In genomic region chr20:41892031-41892430, GRCh38 we compare ENCODE assay signal across 35 cellular contexts.
DNase-seq lines count a peak whose midpoint lies in the region; ATAC-seq, FAIRE-seq and TF ChIP-seq lines count a peak whose summit lies in the region.
"Had no signal": no experiment of that assay in that cellular context is flagged by ENCODE, and none has a peak within 500 bp of the region (broad histone marks: within the 10 kb centered on the region; RNA-seq: fewer than 3 reads in every experiment).

No MANE protein-coding gene starts in this region.

- H3K23ac ChIP-seq in H1 (ENCODE audit: insufficient read length): no peak overlapping the region

- no peaks in the 10 kb centered on the region for H3K23me2 ChIP-seq in H1 (ENCODE audit: low read depth, low read length)

- H2BK15ac ChIP-seq in H1 (ENCODE audit: low read length): no peak overlapping the region

- CTCF ChIA-PET in H1 (lab: Charles Lee; ENCODE audit: partially characterized antibody): interaction anchor here (1.1 kb wide), 1 partner anchor 157 kb away, joined by 3 read pairs; no protein-coding TSS in a partner anchor

- no peak for TF ChIP-seq POLR2A in H1 (IDR thresholded peaks at IDR 0.05; ENCODE audit: control extremely low read depth in 1 of 2, low read depth in 2 of 2, low read length in 2 of 2)
- TF ChIP-seq POLR2A in esophagus muscularis mucosa (IDR thresholded peaks at IDR 0.05; ENCODE audit: low read depth): no peak
- no peak for TF ChIP-seq POLR2A in suprapubic skin (IDR thresholded peaks at IDR 0.05)
- no peak for TF ChIP-seq POLR2A in heart left ventricle (IDR thresholded peaks at IDR 0.05)

- H3K36me3 ChIP-seq in H1 (ENCODE audit: control insufficient read depth in 2 of 4, insufficient read depth in 4 of 4, low read length in 3 of 4) (no peaks in the 10 kb centered on the region), esophagus muscularis mucosa (no peaks in the 10 kb centered on the region), parathyroid adenoma (ENCODE audit: control insufficient read depth, insufficient read depth, low read length) (no peaks in the 10 kb centered on the region), suprapubic skin (no peaks in the 10 kb centered on the region), heart left ventricle (no peaks in the 10 kb centered on the region)
- H3K36me3 ChIP-seq: BE2C; BLaER1; BLaER1 treated with 17β-estradiol and CSF1 and Interleukin-3, amounts not matched to agents 10 nM and 100 nM had no signal

- H3K56ac ChIP-seq in H1 (replicated peaks; ENCODE audit: insufficient read length, low read depth, low read length): no peak overlapping the region

- H2AK5ac ChIP-seq in H1 (ENCODE audit: low read depth, low read length): no peak overlapping the region

- DNase-seq in H1 (ENCODE audit: low read depth in 1 of 2, low spot score in 2 of 2) (no peak), esophagus muscularis mucosa (ENCODE audit: extremely low spot score) (peak; percentile 91), suprapubic skin (ENCODE audit: low spot score in 2 of 2) (no peak), GM13977 (ENCODE audit: low spot score) (no peak), heart left ventricle (no peak)
- DNase-seq: 8988T; ACHN; AML-193; BE2C; C1 segment of cervical spinal cord; Caco-2; Calu3; CD4-positive, alpha-beta memory T cell; CD4-positive, alpha-beta T cell; CD4-positive, CD25-positive, alpha-beta regulatory T cell; CD8-positive, alpha-beta memory T cell; CD8-positive, alpha-beta T cell; COR-L47; DMS 273 treated with DMSO at 0.1 percent for 48 hours; DMS153; DMS53; DMS79; DMS79 treated with DMSO at 0.1 percent for 48 hours; DND-41; EL had no signal

- no peak overlapping the region for H4K8ac ChIP-seq in H1 (ENCODE audit: extremely low read depth, insufficient read depth, low read length)

- no peak overlapping the region for H3K27ac ChIP-seq in H1 (ENCODE audit: low read depth, low read length)
- H3K27ac ChIP-seq in esophagus muscularis mucosa (replicated peaks in 1 of 4): no peak overlapping the region
- H3K27ac ChIP-seq in parathyroid adenoma: peak overlapping the region; percentile 55
- peak overlapping the region; percentile 10 for H3K27ac ChIP-seq in suprapubic skin
- H3K27ac ChIP-seq in heart left ventricle: no peak overlapping the region
- H3K27ac ChIP-seq: 22Rv1; A549; BLaER1; BLaER1 treated with 17β-estradiol and CSF1 and Interleukin-3, amounts not matched to agents 10 nM and 100 nM; C4-2B had no signal

- intact Hi-C loops in esophagus muscularis mucosa (cut with DNase I): no loop called here
- intact Hi-C loops in heart left ventricle (cut with DNase I): no loop called here

- no peaks in the 10 kb centered on the region for H4K20me1 ChIP-seq in H1 (replicated peaks in 1 of 2; ENCODE audit: control insufficient read depth in 1 of 2, insufficient read depth in 2 of 2, low read length in 2 of 2)
- H4K20me1 ChIP-seq: BLaER1 had no signal

- H4K91ac ChIP-seq in H1 (replicated peaks; ENCODE audit: insufficient read length, low read length): no peak overlapping the region

- WGBS in H1 (ENCODE audit: extremely low coverage in 1 of 2, insufficient coverage in 1 of 2, insufficient read length in 1 of 2, insufficient replicate concordance in 2 of 2, low coverage in 1 of 2, low lambda C conversion rate in 2 of 2, missing lambda C conversion rate in 1 of 2), 2 experiments: 94% methylated on average over 5 of the region's 5 CpGs; no CpG with 5 or more reads in 1 of the 2 experiments
- WGBS in esophagus muscularis mucosa: 88% methylated on average over 5 of the region's 5 CpGs
- 84% methylated on average over 5 of the region's 5 CpGs for WGBS in suprapubic skin
- WGBS in heart left ventricle, 4 donors: 70 to 79% (median 77%) methylated on average over 5 of the region's 5 CpGs

- H3K4me2 ChIP-seq in H1 (ENCODE audit: insufficient read depth in 1 of 2, low read depth in 2 of 2, low read length in 2 of 2) (no peak overlapping the region), parathyroid adenoma (ENCODE audit: low read length) (no peak overlapping the region)
- H3K4me2 ChIP-seq: A549; BLaER1; BLaER1 treated with 17β-estradiol and CSF1 and Interleukin-3, amounts not matched to agents 10 nM and 100 nM had no signal

- no peaks in the 10 kb centered on the region for H3K9me3 ChIP-seq in H1 (ENCODE audit: insufficient read depth in 2 of 2, low read depth in 1 of 2, low read length in 1 of 2)
- H3K9me3 ChIP-seq in esophagus muscularis mucosa: no peaks in the 10 kb centered on the region
- H3K9me3 ChIP-seq in parathyroid adenoma (ENCODE audit: control insufficient read depth, low read length): no peaks in the 10 kb centered on the region
- no peaks in the 10 kb centered on the region for H3K9me3 ChIP-seq in suprapubic skin
- no peaks in the 10 kb centered on the region for H3K9me3 ChIP-seq in heart left ventricle
- H3K9me3 ChIP-seq: A549; BE2C; BLaER1; BLaER1 treated with 17β-estradiol and CSF1 and Interleukin-3, amounts not matched to agents 10 nM and 100 nM; Caco-2 had no signal

- POLR2A ChIA-PET in H1 (lab: Charles Lee; ENCODE audit: partially characterized antibody): no interaction called here

- H3K27me3 ChIP-seq in H1 (replicated peaks in 1 of 4; ENCODE audit: control insufficient read depth in 3 of 4, extremely low read depth in 1 of 4, insufficient read depth in 3 of 4, low read length in 3 of 4) (no peaks in the 10 kb centered on the region), esophagus muscularis mucosa (peaks cover 0 to 6% (median 0%) of the 10 kb centered on the region in 4 donors), parathyroid adenoma (ENCODE audit: control insufficient read depth, insufficient read depth, low read length) (no peaks in the 10 kb centered on the region), suprapubic skin (no peaks in the 10 kb centered on the region), heart left ventricle (peaks cover 0 to 2% (median 0%) of the 10 kb centered on the region in 9 donors)
- H3K27me3 ChIP-seq: BE2C; BLaER1; BLaER1 treated with 17β-estradiol and CSF1 and Interleukin-3, amounts not matched to agents 10 nM and 100 nM had no signal

- H2AFZ ChIP-seq in H1 (ENCODE audit: low read length): no peak overlapping the region
- H2AFZ ChIP-seq in parathyroid adenoma: peak overlapping the region; percentile 3

- peak overlapping the region; percentile 15; the same call in 1 of the 2 replicates for H3K18ac ChIP-seq in H1 (ENCODE audit: extremely low read depth, low read length)

- no peak for ATAC-seq in GM21723 (IDR thresholded peaks at IDR 0.05; ENCODE audit: unreplicated experiment)
- ATAC-seq in GM18861 (IDR thresholded peaks at IDR 0.05; ENCODE audit: unreplicated experiment): no peak
- no peak for ATAC-seq in heart left ventricle
- ATAC-seq: A549; CD8-positive, alpha-beta T cell had no signal

- no peak for FAIRE-seq in H1 (lab: Jason Lieb, UNC)
- FAIRE-seq: A204.1, A549, D721Med had no signal

- no peak overlapping the region for H3K14ac ChIP-seq in H1 (ENCODE audit: insufficient read length)

- no peaks in the 10 kb centered on the region for H3K79me2 ChIP-seq in H1 (ENCODE audit: control insufficient read depth in 1 of 2, insufficient read depth in 2 of 2, low read length in 2 of 2)
- no peaks in the 10 kb centered on the region for H3K79me2 ChIP-seq in parathyroid adenoma

- H3K4me1 ChIP-seq in H1 (replicated peaks in 1 of 4; ENCODE audit: control insufficient read depth in 3 of 4, insufficient read depth in 4 of 4, low read length in 3 of 4) (peaks cover 0 to 15% (median 5%) of the 10 kb centered on the region in 4 experiments; a peak in 6 of 7 replicates), esophagus muscularis mucosa (no peaks in the 10 kb centered on the region), parathyroid adenoma (peaks cover 43% of the 10 kb centered on the region), suprapubic skin (peaks cover 19% of the 10 kb centered on the region), heart left ventricle (no peaks in the 10 kb centered on the region)
- H3K4me1 ChIP-seq: A549; BE2C; BLaER1; BLaER1 treated with 17β-estradiol and CSF1 and Interleukin-3, amounts not matched to agents 10 nM and 100 nM; Caco-2 had no signal

- H2BK120ac ChIP-seq in H1 (replicated peaks; ENCODE audit: low read depth, low read length): no peak overlapping the region

- no peak overlapping the region for H2BK20ac ChIP-seq in H1 (ENCODE audit: low read length)

- TF ChIP-seq EP300 in H1 (IDR thresholded peaks at IDR 0.05; ENCODE audit: borderline replicate concordance in 1 of 2, low read depth in 2 of 2, low read length in 2 of 2) (no peak), esophagus muscularis mucosa (IDR thresholded peaks at IDR 0.05) (no peak), suprapubic skin (IDR thresholded peaks at IDR 0.05) (no peak)

- H3K9ac ChIP-seq in H1 (replicated peaks in 1 of 4; ENCODE audit: extremely low read depth in 1 of 4, low read depth in 3 of 4, low read length in 3 of 4) (no peak overlapping the region), parathyroid adenoma (no peak overlapping the region)
- H3K9ac ChIP-seq: BLaER1; BLaER1 treated with 17β-estradiol and CSF1 and Interleukin-3, amounts not matched to agents 10 nM and 100 nM had no signal

- no peak for TF ChIP-seq RAD21 in H1 (IDR thresholded peaks at IDR 0.05 in 1 of 2, conservative IDR thresholded peaks at IDR 0.05 in 1 of 2; ENCODE audit: low read depth in 2 of 2, low read length in 2 of 2)

- no peak overlapping the region for H4K5ac ChIP-seq in H1 (ENCODE audit: insufficient read length, low read depth, low read length)

- in situ Hi-C loops in GM13977 (cut with MboI; ENCODE audit: low pct_unique_long_range_greater_than_20kb, low sequenced_read_pairs, unreplicated experiment): no loop called here

- H2BK12ac ChIP-seq in H1 (ENCODE audit: low read depth, low read length): no peak overlapping the region; the same call in 1 of the 2 replicates

- TF ChIP-seq CTCF in H1 (IDR thresholded peaks at IDR 0.05; ENCODE audit: control extremely low read depth in 1 of 3, insufficient read depth in 1 of 3, low read depth in 1 of 3, low read length in 3 of 3) (no peak), esophagus muscularis mucosa (IDR thresholded peaks at IDR 0.05) (no peak), parathyroid adenoma (IDR thresholded peaks at IDR 0.05) (no peak), suprapubic skin (IDR thresholded peaks at IDR 0.05) (no peak), GM13977 (IDR thresholded peaks at IDR 0.05; ENCODE audit: extremely low read depth, insufficient read depth, missing control alignments) (no peak), heart left ventricle (IDR thresholded peaks at IDR 0.05) (no peak)

- no peak overlapping the region for H3K4me3 ChIP-seq in H1 (ENCODE audit: extremely low read depth in 1 of 4, insufficient read depth in 2 of 4, low read depth in 3 of 4, low read length in 4 of 4)
- H3K4me3 ChIP-seq in esophagus muscularis mucosa: no peak overlapping the region
- H3K4me3 ChIP-seq in parathyroid adenoma (ENCODE audit: low read depth, low read length): no peak overlapping the region
- H3K4me3 ChIP-seq in suprapubic skin: no peak overlapping the region
- no peak overlapping the region for H3K4me3 ChIP-seq in heart left ventricle
- H3K4me3 ChIP-seq: A549; BLaER1; BLaER1 treated with 17β-estradiol and CSF1 and Interleukin-3, amounts not matched to agents 10 nM and 100 nM had no signal

- H3K79me1 ChIP-seq in H1 (ENCODE audit: low read depth, low read length): no peaks in the 10 kb centered on the region

- no peak overlapping the region for H3K4ac ChIP-seq in H1 (replicated peaks; ENCODE audit: insufficient read length, low read depth, low read length)

- no peak overlapping the region; the same call in 1 of the 2 replicates for H2BK5ac ChIP-seq in H1 (ENCODE audit: low read depth, low read length)

TF ChIP-seq in H1, 55 proteins besides CTCF, POLR2A, EP300 and RAD21:
- TF ChIP-seq SP2 (IDR thresholded peaks at IDR 0.05; ENCODE audit: low read length): no peak

Comparison
In these comparisons a context has a peak if more than half of its experiments do, and no peak if none do; other contexts are left out.
1. H3K27ac ChIP-seq: peak in parathyroid adenoma (single experiment) and suprapubic skin (single experiment); none in H1 (single experiment), esophagus muscularis mucosa (0 of 4) and heart left ventricle (0 of 12).